ENCODE assay signal across 22 cellular contexts in genomic region chr2:7241041-7241440, GRCh38.
"Had no signal": no experiment of that assay in that cellular context is flagged by ENCODE, and none has a peak within 500 bp of the region (broad histone marks: within the 10 kb centered on the region; RNA-seq: fewer than 3 reads in every experiment).

No MANE protein-coding gene starts in this region.

- ATAC-seq: stimulated activated effector memory CD8-positive, alpha-beta T cell treated with anti-CD3 and anti-CD28 coated beads, Interleukin-12 subunit alpha, Interleukin-12 subunit beta, amount 100 ng/mL, for 72 hours; stimulated activated memory B cell treated with anti-CD40 and anti-IgM and Interleukin-4, amounts not matched to agents 10 μg/mL and 1 μg/mL and 100 μg/mL, for 72 hours; stimulated activated naive B cell treated with anti-CD40 and anti-IgM and Interleukin-4, amounts not matched to agents 10 μg/mL and 1 μg/mL and 100 μg/mL, for 72 hours; stimulated activated naive CD8-positive, alpha-beta T cell treated with anti-CD3 and anti-CD28 coated beads, Interleukin-15, amount 100 ng/mL, for 72 hours; stimulated activated naive CD8-positive, alpha-beta T cell treated with anti-CD3 and anti-CD28 coated beads, Interleukin-15, Interleukin-2, amounts not matched to agents 100 U/mL and 50 U/mL, for 24 hours; upper lobe of right lung had no signal

- DNase-seq: stimulated activated CD4-positive, alpha-beta T cell treated with anti-CD3 and anti-CD28 coated beads, Interleukin-2, amount 100 ng/mL, for 48 hours; stimulated activated CD4-positive, alpha-beta T cell treated with anti-CD3 and anti-CD28 coated beads, Interleukin-4, amount 100 ng/mL, for 1 hour; stimulated activated CD4-positive, alpha-beta T cell treated with anti-CD3 and anti-CD28 coated beads, Interleukin-4, amount 100 ng/mL, for 24 hours; stimulated activated CD4-positive, alpha-beta T cell treated with anti-CD3 and anti-CD28 coated beads, Interleukin-4, amount 100 ng/mL, for 4 hours; stimulated activated CD8-positive, alpha-beta memory T cell treated with anti-CD3 and anti-CD28 coated beads, Interleukin-4, amount 100 ng/mL, for 48 hours; stimulated activated naive B cell treated with anti-CD40 and anti-IgM and Interleukin-4, amounts not matched to agents 10 μg/mL and 1 μg/mL and 100 μg/mL, for 72 hours; stimulated activated naive CD4-positive, alpha-beta T cell; stimulated activated naive CD4-positive, alpha-beta T cell treated with Interleukin-2 at 50 U/mL for 16 hours; stimulated activated naive CD8-positive, alpha-beta T cell treated with anti-CD3 and anti-CD28 coated beads, Interleukin-15, amount 100 ng/mL, for 72 hours; stimulated activated naive CD8-positive, alpha-beta T cell treated with anti-CD3 and anti-CD28 coated beads, Interleukin-15, Interleukin-2, amounts not matched to agents 100 U/mL and 50 U/mL, for 24 hours; stomach; substantia nigra; testis; thyroid gland; tibial artery; transverse colon; trophoblast cell; upper lobe of left lung; upper lobe of right lung; uterus had no signal
